16 cellular contexts compared by ENCODE assay signal in the genomic region with DNA sequence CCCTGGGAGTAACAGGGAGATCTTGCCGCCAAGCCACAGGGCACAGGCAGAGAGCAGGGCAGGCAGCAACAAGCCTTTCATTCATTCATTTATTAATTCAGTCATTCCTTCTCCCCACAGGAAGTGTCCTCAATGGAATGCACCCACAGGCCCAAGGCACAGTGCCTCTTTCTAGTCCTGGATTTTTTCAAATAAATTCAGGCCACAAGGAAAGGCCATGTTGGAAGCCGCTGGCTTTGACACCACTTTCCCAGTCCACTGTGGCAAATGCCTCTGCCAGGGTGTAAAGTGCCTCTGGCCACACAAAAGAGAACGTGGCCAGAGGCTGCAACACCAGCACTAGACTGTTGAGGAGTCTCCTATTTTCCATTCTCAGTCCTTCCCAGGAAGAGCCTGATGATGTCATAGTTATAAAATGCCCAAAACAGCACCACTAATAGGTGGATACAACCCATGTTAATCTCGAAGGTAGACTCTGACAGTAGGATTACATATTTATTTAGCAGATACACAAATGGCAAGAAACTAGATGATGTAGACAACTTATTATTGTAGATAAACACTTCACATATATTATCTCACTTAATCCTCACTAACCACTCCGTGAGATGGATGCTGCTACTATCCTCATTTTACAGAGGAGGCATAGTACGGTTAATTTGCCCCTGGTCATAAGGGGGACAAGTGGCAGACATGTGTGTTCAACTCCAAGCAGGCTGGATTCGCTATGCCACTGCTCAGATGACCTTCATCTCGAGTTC. TPM values are rescaled to one million over a fixed set of nuclear protein-coding genes. Genes with fewer than 3 reads are reported as not detected.
DNase-seq lines count a peak whose midpoint lies in the region; ATAC-seq, FAIRE-seq and TF ChIP-seq lines count a peak whose summit lies in the region.
"Had no signal": no experiment of that assay in that cellular context is flagged by ENCODE, and none has a peak within 500 bp of the region (broad histone marks: within the 10 kb centered on the region; RNA-seq: fewer than 3 reads in every experiment).

No MANE protein-coding gene starts in this region.

- 74% methylated on average over 8 of the region's 8 CpGs for WGBS in A549 (ENCODE audit: missing lambda C conversion rate)
- no CpG with 5 or more reads among the region's 8 CpGs for WGBS in mesendoderm (ENCODE audit: extremely low coverage, insufficient coverage, low lambda C conversion rate)

- no peaks in the 10 kb centered on the region for H3K9me3 Mint-ChIP-seq in CD8-positive, alpha-beta memory T cell
- H3K9me3 Mint-ChIP-seq: activated T-helper 2 cell treated with anti-CD3 and anti-CD28 coated beads, Interferon-gamma antibody, Interleukin-2, Interleukin-4, amounts not matched to agents 10 μg/mL and 5 μg/mL and 100 μg/mL, durations not matched to agents 14 hours and 24 hours and 36 hours had no signal

- no peak overlapping the region for H3K56ac ChIP-seq in mesendoderm (ENCODE audit: low read length)

- H3K79me2 ChIP-seq in mesendoderm (ENCODE audit: control insufficient read depth, insufficient read depth, low read length), result no peaks in the 10 kb centered on the region

- POLR2A ChIA-PET in A549 (lab: Yijun Ruan, JAX), result no interaction called here
- POLR2A ChIA-PET in CD8-positive, alpha-beta memory T cell (lab: Charles Lee), result no interaction called here

- H3K27ac ChIP-seq in A549, result no peak overlapping the region
- H3K27ac ChIP-seq in CD8-positive, alpha-beta memory T cell (ENCODE audit: low read depth, low read length), result no peak overlapping the region
- H3K27ac ChIP-seq in mesendoderm (ENCODE audit: low read depth, low read length), result no peak overlapping the region
- H3K27ac ChIP-seq: BLaER1 had no signal

- H3K9me3 ChIP-seq in A549, result no peaks in the 10 kb centered on the region
- H3K9me3 ChIP-seq in CD8-positive, alpha-beta memory T cell (ENCODE audit: low read length), result no peaks in the 10 kb centered on the region
- H3K9me3 ChIP-seq: BLaER1 had no signal

- ATAC-seq in A549, result no peak
- ATAC-seq: Panc1, sciatic nerve had no signal

- H3K18ac ChIP-seq in mesendoderm (ENCODE audit: low read length), result no peak overlapping the region

- H3K27me3 ChIP-seq in CD8-positive, alpha-beta memory T cell (ENCODE audit: insufficient read depth, low read length, poor library complexity, severe bottlenecking), result no peaks in the 10 kb centered on the region
- H3K27me3 ChIP-seq in mesendoderm (ENCODE audit: insufficient read depth, low read length, poor library complexity), result no peaks in the 10 kb centered on the region
- H3K27me3 ChIP-seq in H7 (ENCODE audit: control insufficient read depth, insufficient read depth, low read length), result no peaks in the 10 kb centered on the region; the same call in 1 of the 2 replicates
- H3K27me3 ChIP-seq: BLaER1 had no signal

- H3K79me1 ChIP-seq in mesendoderm (ENCODE audit: low read length), result no peaks in the 10 kb centered on the region

- H3K4me1 Mint-ChIP-seq in CD8-positive, alpha-beta memory T cell, result peaks cover 10 to 21% (median 15%) of the 10 kb centered on the region in 3 donors

- H3K27me3 Mint-ChIP-seq in CD8-positive, alpha-beta memory T cell, result no peaks in the 10 kb centered on the region

- TF ChIP-seq RAD21 in A549 (conservative IDR thresholded peaks at IDR 0.05 in 1 of 2, IDR thresholded peaks at IDR 0.05 in 1 of 2), result no peak

- peak; percentile 7 for FAIRE-seq in A549 (lab: Jason Lieb, UNC)

- no peak for TF ChIP-seq POLR2A in A549 (IDR thresholded peaks at IDR 0.05; ENCODE audit: low read length)

- CTCF ChIA-PET in A549 (lab: Yijun Ruan, JAX), result no interaction called here
- CTCF ChIA-PET in CD8-positive, alpha-beta memory T cell (lab: Charles Lee), result no interaction called here

- no peaks in the 10 kb centered on the region for H3K36me3 ChIP-seq in CD8-positive, alpha-beta memory T cell (ENCODE audit: insufficient read depth, low read length)
- H3K36me3 ChIP-seq in mesendoderm (ENCODE audit: control insufficient read depth, insufficient read depth, low read length) (no peaks in the 10 kb centered on the region), H7 (replicated peaks; ENCODE audit: control insufficient read depth, insufficient read depth, low read length) (no peaks in the 10 kb centered on the region; the same call in 1 of the 2 replicates)
- H3K36me3 ChIP-seq: BLaER1 had no signal

- in situ Hi-C loops in SK-MEL-5 (cut with HindIII; ENCODE audit: low pct_unique_long_range_greater_than_20kb, low sequenced_read_pairs), result no loop called here

- DNase-seq in A549 (ENCODE audit: low read depth in 1 of 2, low spot score in 1 of 2) (no peak), SK-MEL-5 (ENCODE audit: low read depth, low spot score) (peak; percentile 73), mesendoderm (peak; percentile 48), H7 (no peak), AML-193 (lab: John Stamatoyannopoulos, UW) (no peak), NCI-H510A (lab: John Stamatoyannopoulos, UW) (no peak)
- no peak for DNase-seq in CD8-positive, alpha-beta memory T cell
- DNase-seq: central memory CD4-positive, alpha-beta T cell; effector CD4-positive, alpha-beta T cell; GOT3; NCI-H82; SW 1271 had no signal

- TF ChIP-seq EP300 in A549 (IDR thresholded peaks at IDR 0.05), result no peak

- no peak overlapping the region for H4K5ac ChIP-seq in mesendoderm (ENCODE audit: low read length)

- no peak overlapping the region for H2AK5ac ChIP-seq in mesendoderm (ENCODE audit: low read length)

- H3K27ac Mint-ChIP-seq in CD8-positive, alpha-beta memory T cell, result peak overlapping the region in 5 of 8 donors; percentile 18 to 79 (median 28)
- H3K27ac Mint-ChIP-seq: activated T-helper 2 cell treated with anti-CD3 and anti-CD28 coated beads, Interferon-gamma antibody, Interleukin-2, Interleukin-4, amounts not matched to agents 10 μg/mL and 5 μg/mL and 100 μg/mL, durations not matched to agents 14 hours and 24 hours and 36 hours had no signal

- no peak overlapping the region for H2BK120ac ChIP-seq in mesendoderm (ENCODE audit: low read depth, low read length)

- TF ChIP-seq CTCF in A549 (IDR thresholded peaks at IDR 0.05), result no peak

- no peak overlapping the region for H4K8ac ChIP-seq in mesendoderm (ENCODE audit: low read depth, low read length)

- H2BK5ac ChIP-seq in mesendoderm (ENCODE audit: low read length), result no peak overlapping the region

- no peak overlapping the region for H3K9ac ChIP-seq in mesendoderm (ENCODE audit: low read length)
- H3K9ac ChIP-seq: BLaER1 had no signal

- peaks cover 0 to 5% (median 0%) of the 10 kb centered on the region in 3 donors for H3K36me3 Mint-ChIP-seq in CD8-positive, alpha-beta memory T cell

- no peak overlapping the region for H3K23ac ChIP-seq in mesendoderm (ENCODE audit: low read length)

- H3K4me3 Mint-ChIP-seq in CD8-positive, alpha-beta memory T cell, result no peak overlapping the region

- peaks cover 9% of the 10 kb centered on the region for H3K4me1 ChIP-seq in A549
- H3K4me1 ChIP-seq in CD8-positive, alpha-beta memory T cell (ENCODE audit: insufficient read depth, low read length), result peaks cover 7% of the 10 kb centered on the region
- H3K4me1 ChIP-seq in mesendoderm (ENCODE audit: control insufficient read depth, low read depth, low read length), result no peaks in the 10 kb centered on the region

- H3K4me3 ChIP-seq in A549 (no peak overlapping the region), mesendoderm (ENCODE audit: low read length) (no peak overlapping the region), H7 (ENCODE audit: insufficient read depth, low read depth, low read length) (no peak overlapping the region)
- no peak overlapping the region for H3K4me3 ChIP-seq in CD8-positive, alpha-beta memory T cell (ENCODE audit: low read length)
- H3K4me3 ChIP-seq: BLaER1 had no signal

- H3K4me2 ChIP-seq in A549, result no peak overlapping the region
- no peak overlapping the region for H3K4me2 ChIP-seq in mesendoderm (ENCODE audit: low read length)
- H3K4me2 ChIP-seq: BLaER1 had no signal

- H2BK15ac ChIP-seq in mesendoderm (replicated peaks; ENCODE audit: low read depth), result no peak overlapping the region

- no peak overlapping the region for H3K4ac ChIP-seq in mesendoderm (ENCODE audit: low read depth, low read length)

TF ChIP-seq in A549, 52 proteins besides CTCF, POLR2A, EP300 and RAD21:
- TF ChIP-seq KDM5A (IDR thresholded peaks at IDR 0.05) (no peak), ESRRA (IDR thresholded peaks at IDR 0.05; ENCODE audit: borderline replicate concordance, low read length) (no peak), SMC3 (IDR thresholded peaks at IDR 0.05) (no peak)
- TF ChIP-seq, protein P1, sequence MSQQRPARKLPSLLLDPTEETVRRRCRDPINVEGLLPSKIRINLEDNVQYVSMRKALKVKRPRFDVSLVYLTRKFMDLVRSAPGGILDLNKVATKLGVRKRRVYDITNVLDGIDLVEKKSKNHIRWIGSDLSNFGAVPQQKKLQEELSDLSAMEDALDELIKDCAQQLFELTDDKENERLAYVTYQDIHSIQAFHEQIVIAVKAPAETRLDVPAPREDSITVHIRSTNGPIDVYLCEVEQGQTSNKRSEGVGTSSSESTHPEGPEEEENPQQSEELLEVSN (IDR thresholded peaks at IDR 0.05; ENCODE audit: borderline replicate concordance, low read depth), result no peak

RNA-seq across cellular contexts. Expression of a gene that starts 5.5 kb away (rescaled TPM):
- 1.9 and 2.4 TPM in 2 replicates for polyA plus RNA-seq in A549 (2011; rRNA removed)
- 1.7 TPM in 2 replicates for polyA plus RNA-seq in A549 (2012; cell fraction: cytosol; rRNA removed)
- polyA plus RNA-seq in A549 (2012; cell fraction: nucleus; rRNA removed), result 0.70 and 1.2 TPM in 2 replicates
- 2.6 to 2.8 TPM (median 2.7 TPM) in 3 replicates for polyA plus RNA-seq in A549 (2017; fragmentation: RNase III; extraction: RNeasy Plus Mini Kit Qiagen cat#74134 plus additional on column Dnase treatment)
- 0.91 and 2.4 TPM in 2 replicates for polyA minus RNA-seq in A549 (2011; rRNA and poly(A)+ RNA removed)
- total RNA-seq in CD8-positive, alpha-beta memory T cell, result 1 to 10 TPM; 3.2 to 4.9 TPM
- polyA plus RNA-seq in CD8-positive, alpha-beta memory T cell, result 5.1 TPM
- total RNA-seq in SK-MEL-5 (2014; rRNA removed; shearing (Covaris generic)), result 15.3 and 19.2 TPM in 2 replicates
- 19.8 and 22.6 TPM in 2 replicates for polyA plus RNA-seq in SK-MEL-5 (2015; cell fraction: cytosol; rRNA removed)
- polyA plus RNA-seq in SK-MEL-5 (2015; cell fraction: nucleus; rRNA removed), result 9.1 and 12.2 TPM in 2 replicates
- 12.2 TPM for polyA plus RNA-seq in mesendoderm (2013, experiment 1 of 2)
- 11.7 TPM for polyA plus RNA-seq in mesendoderm (2013, experiment 2 of 2)
- 11.3 and 13.5 TPM in 2 replicates for total RNA-seq in H7 (2014; rRNA removed; shearing (Covaris generic))

Comparison
In these comparisons a context has a peak if more than half of its experiments do, and no peak if none do; other contexts are left out.
1. DNase-seq: peak in SK-MEL-5 (single experiment) and mesendoderm (single experiment); none in A549 (0 of 2), CD8-positive, alpha-beta memory T cell (0 of 5), H7 (single experiment), AML-193 (0 of 2) and NCI-H510A (single experiment).